In genomic region chr20:9928955-9929354, GRCh38 we compare ENCODE assay signal across 26 cellular contexts.
"Had no signal": no experiment of that assay in that cellular context is flagged by ENCODE, and none has a peak within 500 bp of the region (broad histone marks: within the 10 kb centered on the region; RNA-seq: fewer than 3 reads in every experiment).

No MANE protein-coding gene starts in this region.

- H3K4me3 ChIP-seq: esophagus muscularis mucosa, heart right ventricle, lower lobe of right lung, mucosa of descending colon, pancreas, right lobe of liver, thoracic aorta, tibial nerve, upper lobe of right lung, uterus had no signal

- H3K27me3 ChIP-seq: esophagus muscularis mucosa, neutrophil, pancreas, right lobe of liver, tibial nerve, upper lobe of right lung, uterus had no signal

- H3K36me3 ChIP-seq: esophagus muscularis mucosa, heart right ventricle, lower lobe of right lung, neutrophil, pancreas, right lobe of liver, thoracic aorta, tibial nerve, upper lobe of right lung, uterus had no signal

- H3K27ac ChIP-seq: esophagus muscularis mucosa, heart right ventricle, lower lobe of right lung, neutrophil, pancreas, right lobe of liver, thoracic aorta, tibial nerve, upper lobe of right lung, uterus had no signal

- DNase-seq: cortex of kidney; effector memory CD8-positive, alpha-beta T cell; foreskin melanocyte; glutamatergic neuron; heart right ventricle; hippocampal formation; kidney glomerular epithelial cell; left ventricle myocardium superior; lower lobe of right lung; mucosa of descending colon; naive B cell; pancreas; retina; right lobe of liver; small intestine; stimulated activated CD4-positive, alpha-beta T cell treated with anti-CD3 and anti-CD28 coated beads, Interleukin-15, amount 100 ng/mL, for 24 hours; stimulated activated CD4-positive, alpha-beta T cell treated with anti-CD3 and anti-CD28 coated beads, Interleukin-2, amount 100 ng/mL, for 48 hours; stimulated activated naive B cell treated with anti-CD40 and anti-IgM and Interleukin-4, amounts not matched to agents 10 μg/mL and 1 μg/mL and 100 μg/mL, for 72 hours; upper lobe of right lung; uterus had no signal

- ATAC-seq: effector memory CD8-positive, alpha-beta T cell; heart right ventricle; left ventricle myocardium superior; lower lobe of right lung; mucosa of descending colon; right lobe of liver; upper lobe of right lung had no signal

- H3K9me3 ChIP-seq: esophagus muscularis mucosa, heart right ventricle, lower lobe of right lung, mucosa of descending colon, neutrophil, pancreas, right lobe of liver, thoracic aorta, tibial nerve, upper lobe of right lung, uterus had no signal

- FAIRE-seq: endometrium, islet of Langerhans, pancreas, small intestine had no signal

- H3K4me1 ChIP-seq: esophagus muscularis mucosa, heart right ventricle, lower lobe of right lung, right lobe of liver, tibial nerve, upper lobe of right lung, uterus had no signal
